ENCODE assay signal across 8 cellular contexts in the genomic region with DNA sequence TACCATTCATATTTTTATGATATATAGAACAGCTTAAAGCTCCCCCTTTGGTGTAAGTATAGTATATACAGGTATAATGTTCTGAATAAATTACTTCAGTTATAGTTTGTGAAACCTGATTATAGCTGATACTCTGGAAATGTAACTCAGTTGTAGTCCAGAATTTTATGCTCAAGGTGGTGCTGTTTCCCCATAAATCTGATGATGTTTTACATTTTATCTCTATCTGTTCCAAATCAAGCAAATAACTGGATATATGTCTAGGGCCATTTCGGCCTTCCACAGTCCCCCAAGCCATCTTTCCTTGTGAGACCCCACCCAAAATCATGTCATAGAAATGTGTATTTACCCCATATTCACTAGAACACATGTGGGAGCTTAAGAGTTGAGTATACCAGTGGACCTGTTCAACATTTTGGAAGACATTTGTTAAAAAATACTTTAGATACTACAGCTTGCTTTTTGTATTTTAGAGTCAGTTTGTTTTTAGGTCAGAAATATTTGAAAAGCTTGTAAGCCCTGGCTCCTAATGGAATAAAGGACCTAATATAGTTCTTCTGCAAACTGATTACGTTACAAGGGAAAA.
DNase-seq lines count a peak whose midpoint lies in the region; ATAC-seq, FAIRE-seq and TF ChIP-seq lines count a peak whose summit lies in the region.

No MANE protein-coding gene starts in this region.

- H3K27ac ChIP-seq in Peyer's patch (peak overlapping the region in 1 of 4 donors; percentile 10), endodermal cell (ENCODE audit: low read depth, low read length) (peak overlapping the region; percentile 84)

- no peaks in the 10 kb centered on the region for H3K4me1 ChIP-seq in Peyer's patch
- peaks cover 3% of the 10 kb centered on the region for H3K4me1 ChIP-seq in endodermal cell (ENCODE audit: control insufficient read depth, insufficient read depth, low read length)

- 62 to 100% methylated on average over 1 to 2 of the region's 2 CpGs for WGBS in endodermal cell (ENCODE audit: insufficient coverage in 1 of 2, insufficient read length in 1 of 2), 2 experiments

- TF ChIP-seq CTCF in Peyer's patch (IDR thresholded peaks at IDR 0.05): peak in 5 of 6 experiments; percentile 14 to 85 (median 76)
- peak; percentile 83 for TF ChIP-seq CTCF in endodermal cell (conservative IDR thresholded peaks at IDR 0.05)

- H3K4me3 Mint-ChIP-seq in endodermal cell: no peak overlapping the region
- H3K4me3 Mint-ChIP-seq in stimulated activated memory B cell treated with anti-CD40 and anti-IgM and Interleukin-4, amounts not matched to agents 10 μg/mL and 1 μg/mL and 100 μg/mL, for 72 hours: no peak overlapping the region
- no peak overlapping the region for H3K4me3 Mint-ChIP-seq in activated naive CD8-positive, alpha-beta T cell treated with anti-CD3 and anti-CD28 coated beads for 36 hours

- no peak overlapping the region for H3K9ac ChIP-seq in endodermal cell (ENCODE audit: extremely low read depth, low read length, poor library complexity, severe bottlenecking)

- H3K27me3 ChIP-seq in Peyer's patch (no peaks in the 10 kb centered on the region), endodermal cell (ENCODE audit: control insufficient read depth, insufficient read depth, low read length, poor library complexity, severe bottlenecking) (no peaks in the 10 kb centered on the region)

- no peaks in the 10 kb centered on the region for H3K9me3 ChIP-seq in Peyer's patch
- no peaks in the 10 kb centered on the region for H3K9me3 ChIP-seq in endodermal cell (ENCODE audit: control insufficient read depth, low read length)

- no peak for TF ChIP-seq POLR2A in H54 (IDR thresholded peaks at IDR 0.05; ENCODE audit: low read depth, low read length)
- no peak for TF ChIP-seq POLR2A in Peyer's patch (IDR thresholded peaks at IDR 0.05)

- no peaks in the 10 kb centered on the region for H3K36me3 ChIP-seq in Peyer's patch
- H3K36me3 ChIP-seq in endodermal cell (ENCODE audit: control insufficient read depth, insufficient read depth, low read length): peaks cover under 1% of the 10 kb centered on the region

- H3K27ac Mint-ChIP-seq in endodermal cell: no peak overlapping the region
- H3K27ac Mint-ChIP-seq in stimulated activated memory B cell treated with anti-CD40 and anti-IgM and Interleukin-4, amounts not matched to agents 10 μg/mL and 1 μg/mL and 100 μg/mL, for 72 hours: no peak overlapping the region
- H3K27ac Mint-ChIP-seq in activated naive CD8-positive, alpha-beta T cell treated with anti-CD3 and anti-CD28 coated beads for 36 hours: no peak overlapping the region

- H3K9me3 Mint-ChIP-seq in endodermal cell: no peaks in the 10 kb centered on the region
- no peaks in the 10 kb centered on the region for H3K9me3 Mint-ChIP-seq in stimulated activated memory B cell treated with anti-CD40 and anti-IgM and Interleukin-4, amounts not matched to agents 10 μg/mL and 1 μg/mL and 100 μg/mL, for 72 hours
- no peaks in the 10 kb centered on the region for H3K9me3 Mint-ChIP-seq in activated naive CD8-positive, alpha-beta T cell treated with anti-CD3 and anti-CD28 coated beads for 36 hours

- DNase-seq in AML-193 (lab: John Stamatoyannopoulos, UW) (peak; percentile 46 to 54), H54 (ENCODE audit: insufficient read length, low spot score) (no peak), Peyer's patch (no peak), endodermal cell (peak; percentile 48), middle frontal gyrus (ENCODE audit: extremely low spot score, low spot score) (peak; percentile 45)
- DNase-seq in activated naive CD8-positive, alpha-beta T cell treated with anti-CD3 and anti-CD28 coated beads for 36 hours: no peak

- no peak for ATAC-seq in stimulated activated memory B cell treated with anti-CD40 and anti-IgM and Interleukin-4, amounts not matched to agents 10 μg/mL and 1 μg/mL and 100 μg/mL, for 72 hours
- ATAC-seq in GM18858 (IDR thresholded peaks at IDR 0.05; ENCODE audit: unreplicated experiment): no peak

- H3K27me3 Mint-ChIP-seq in endodermal cell (ENCODE audit: insufficient read depth): no peaks in the 10 kb centered on the region
- no peaks in the 10 kb centered on the region for H3K27me3 Mint-ChIP-seq in stimulated activated memory B cell treated with anti-CD40 and anti-IgM and Interleukin-4, amounts not matched to agents 10 μg/mL and 1 μg/mL and 100 μg/mL, for 72 hours
- H3K27me3 Mint-ChIP-seq in activated naive CD8-positive, alpha-beta T cell treated with anti-CD3 and anti-CD28 coated beads for 36 hours: no peaks in the 10 kb centered on the region

- peak; percentile 96 for FAIRE-seq in H54 (lab: Jason Lieb, UNC)

- H3K4me1 Mint-ChIP-seq in endodermal cell: peaks cover 17% of the 10 kb centered on the region
- H3K4me1 Mint-ChIP-seq in stimulated activated memory B cell treated with anti-CD40 and anti-IgM and Interleukin-4, amounts not matched to agents 10 μg/mL and 1 μg/mL and 100 μg/mL, for 72 hours: no peaks in the 10 kb centered on the region
- no peaks in the 10 kb centered on the region for H3K4me1 Mint-ChIP-seq in activated naive CD8-positive, alpha-beta T cell treated with anti-CD3 and anti-CD28 coated beads for 36 hours

- H3K4me3 ChIP-seq in Peyer's patch (no peak overlapping the region), endodermal cell (ENCODE audit: low read length) (no peak overlapping the region)

- peaks cover 3% of the 10 kb centered on the region for H3K36me3 Mint-ChIP-seq in endodermal cell (ENCODE audit: low read depth)
- H3K36me3 Mint-ChIP-seq in stimulated activated memory B cell treated with anti-CD40 and anti-IgM and Interleukin-4, amounts not matched to agents 10 μg/mL and 1 μg/mL and 100 μg/mL, for 72 hours: peaks cover 35% of the 10 kb centered on the region
- peaks cover 4% of the 10 kb centered on the region for H3K36me3 Mint-ChIP-seq in activated naive CD8-positive, alpha-beta T cell treated with anti-CD3 and anti-CD28 coated beads for 36 hours

Comparison
In these comparisons a context has a peak if more than half of its experiments do, and no peak if none do; other contexts are left out.
1. DNase-seq: peak in AML-193 (2 of 2), endodermal cell (single experiment) and middle frontal gyrus (single experiment); none in H54 (single experiment), Peyer's patch (0 of 3) and activated naive CD8-positive, alpha-beta T cell treated with anti-CD3 and anti-CD28 coated beads for 36 hours (single experiment).